In genomic region chr3:52218454-52218853, GRCh38 we compare ENCODE assay signal across 9 cellular contexts. TPM values are rescaled to one million over a fixed set of nuclear protein-coding genes. Genes with fewer than 3 reads are reported as not detected.
A peak's percentile ranks its signal among the peaks of the same experiment; 100 is the strongest.
DNase-seq lines count a peak whose midpoint lies in the region; ATAC-seq and TF ChIP-seq lines count a peak whose summit lies in the region.
"Had no signal": no experiment of that assay in that cellular context is flagged by ENCODE, and none has a peak within 500 bp of the region (broad histone marks: within the 10 kb centered on the region; RNA-seq: fewer than 3 reads in every experiment).

No MANE protein-coding gene starts in this region.

- H3K27ac Mint-ChIP-seq in activated CD4-positive, alpha-beta T cell treated with anti-CD3 and anti-CD28 coated beads, Interleukin-2, amount 10 ng/mL, durations not matched to agents 24 days and 14 days = peak overlapping the region; percentile 72
- H3K27ac Mint-ChIP-seq in activated CD8-positive, alpha-beta T cell treated with anti-CD3 and anti-CD28 coated beads for 36 hours = peak overlapping the region; percentile 77
- H3K27ac Mint-ChIP-seq in stimulated activated naive B cell treated with anti-CD40 and anti-IgM and Interleukin-4, amounts not matched to agents 10 μg/mL and 1 μg/mL and 100 μg/mL, for 72 hours = peak overlapping the region; percentile 31

- no peak overlapping the region for H3K4me3 ChIP-seq in gastroesophageal sphincter
- no peak overlapping the region for H3K4me3 ChIP-seq in lower leg skin (ENCODE audit: low read depth, poor library complexity, severe bottlenecking)
- no peak overlapping the region for H3K4me3 ChIP-seq in smooth muscle cell

- peaks cover 60% of the 10 kb centered on the region for H3K4me1 Mint-ChIP-seq in activated CD4-positive, alpha-beta T cell treated with anti-CD3 and anti-CD28 coated beads, Interleukin-2, amount 10 ng/mL, durations not matched to agents 24 days and 14 days
- H3K4me1 Mint-ChIP-seq in activated CD8-positive, alpha-beta T cell treated with anti-CD3 and anti-CD28 coated beads for 36 hours (ENCODE audit: low read depth) = peaks cover 65% of the 10 kb centered on the region
- H3K4me1 Mint-ChIP-seq in stimulated activated naive B cell treated with anti-CD40 and anti-IgM and Interleukin-4, amounts not matched to agents 10 μg/mL and 1 μg/mL and 100 μg/mL, for 72 hours = peaks cover 36 to 64% of the 10 kb centered on the region in 2 donors

- H3K36me3 ChIP-seq in gastroesophageal sphincter (peaks cover 0 to 23% of the 10 kb centered on the region in 2 donors), smooth muscle cell (ENCODE audit: low read depth) (no peaks in the 10 kb centered on the region)

- H3K4me1 ChIP-seq in gastroesophageal sphincter (peaks cover 0 to 58% (median 16%) of the 10 kb centered on the region in 3 donors), smooth muscle cell (ENCODE audit: low read depth) (no peaks in the 10 kb centered on the region)

- no peaks in the 10 kb centered on the region for H4K20me1 ChIP-seq in smooth muscle cell (ENCODE audit: low read depth)

- peak; percentile 70 for DNase-seq in activated CD4-positive, alpha-beta T cell treated with anti-CD3 and anti-CD28 coated beads, Interleukin-2, amount 10 ng/mL, durations not matched to agents 24 days and 14 days
- no peak for DNase-seq in activated CD4-positive, alpha-beta T cell treated with anti-CD3 and anti-CD28 coated beads, Interleukin-2, amount 50 U/mL, for 48 hours
- peak; percentile 76 for DNase-seq in activated CD8-positive, alpha-beta T cell treated with anti-CD3 and anti-CD28 coated beads for 36 hours
- no peak for DNase-seq in stimulated activated naive B cell treated with anti-CD40 and anti-IgM and Interleukin-4, amounts not matched to agents 10 μg/mL and 1 μg/mL and 100 μg/mL, for 72 hours
- DNase-seq in lower leg skin (ENCODE audit: low spot score in 2 of 2) (no peak), smooth muscle cell (lab: John Stamatoyannopoulos, UW; ENCODE audit: unreplicated experiment) (no peak), AG08395 (ENCODE audit: low spot score) (no peak)
- DNase-seq: NCI-H510A treated with DMSO at 0.1 percent for 48 hours had no signal

- no peaks in the 10 kb centered on the region for H3F3A ChIP-seq in smooth muscle cell (ENCODE audit: low read depth)

- CTCF ChIA-PET in activated CD8-positive, alpha-beta T cell treated with anti-CD3 and anti-CD28 coated beads for 36 hours (lab: Charles Lee) = interaction anchor here (1.4 to 11.9 kb wide), 7 partner anchors 9 to 120 kb away, joined by 3 to 223 read pairs (median 71); partner anchors contain the start of genes ALAS1, TWF2 and WDR82

- no CpG with 5 or more reads among the region's 12 CpGs for WGBS in gastroesophageal sphincter (ENCODE audit: low coverage in 1 of 2), 2 donors
- WGBS in lower leg skin, 2 donors = 78 to 87% methylated on average over 10 to 12 of the region's 12 CpGs
- 96% methylated on average over 7 of the region's 12 CpGs for WGBS in smooth muscle cell (ENCODE audit: low lambda C conversion rate)

- H3K79me2 ChIP-seq in smooth muscle cell (ENCODE audit: low read depth) = no peaks in the 10 kb centered on the region

- TF ChIP-seq POLR2A in gastroesophageal sphincter (IDR thresholded peaks at IDR 0.05) (no peak), lower leg skin (IDR thresholded peaks at IDR 0.05) (no peak)

- TF ChIP-seq EP300 in gastroesophageal sphincter (IDR thresholded peaks at IDR 0.05) = no peak

- H3K27me3 Mint-ChIP-seq in activated CD4-positive, alpha-beta T cell treated with anti-CD3 and anti-CD28 coated beads, Interleukin-2, amount 10 ng/mL, durations not matched to agents 24 days and 14 days = no peaks in the 10 kb centered on the region
- no peaks in the 10 kb centered on the region for H3K27me3 Mint-ChIP-seq in activated CD8-positive, alpha-beta T cell treated with anti-CD3 and anti-CD28 coated beads for 36 hours
- no peaks in the 10 kb centered on the region for H3K27me3 Mint-ChIP-seq in stimulated activated naive B cell treated with anti-CD40 and anti-IgM and Interleukin-4, amounts not matched to agents 10 μg/mL and 1 μg/mL and 100 μg/mL, for 72 hours

- ATAC-seq in activated CD8-positive, alpha-beta T cell treated with anti-CD3 and anti-CD28 coated beads for 36 hours = peak; percentile 60
- ATAC-seq in gastroesophageal sphincter = no peak
- ATAC-seq in stimulated activated naive B cell treated with anti-CD40 and anti-IgM and Interleukin-4, amounts not matched to agents 10 μg/mL and 1 μg/mL and 100 μg/mL, for 72 hours (replicated peaks) = no peak

- H2AFZ ChIP-seq in smooth muscle cell (ENCODE audit: low read depth) = no peak overlapping the region

- intact Hi-C loops in activated CD4-positive, alpha-beta T cell treated with anti-CD3 and anti-CD28 coated beads, Interleukin-2, amount 10 ng/mL, durations not matched to agents 24 days and 14 days (cut with micrococcal nuclease) = no loop called here
- intact Hi-C loops in activated CD8-positive, alpha-beta T cell treated with anti-CD3 and anti-CD28 coated beads for 36 hours (cut with micrococcal nuclease) = no loop called here
- intact Hi-C loops in lower leg skin (cut with DNase I; ENCODE audit: low total_unique reads) = no loop called here

- POLR2A ChIA-PET in activated CD8-positive, alpha-beta T cell treated with anti-CD3 and anti-CD28 coated beads for 36 hours (lab: Charles Lee) = interaction anchor here (0.9 to 33.3 kb wide), 3 partner anchors 14 to 59 kb away, joined by 4 to 949 read pairs (median 12); partner anchors contain the start of genes GLYCTK, PPM1M and WDR82

- H3K9ac ChIP-seq in smooth muscle cell (ENCODE audit: low read depth) = no peak overlapping the region

- H3K27ac ChIP-seq in gastroesophageal sphincter = peak overlapping the region in 3 of 4 donors; percentile 55 to 79 (median 63)
- H3K27ac ChIP-seq in smooth muscle cell (ENCODE audit: low read depth) = no peak overlapping the region

- H3K4me2 ChIP-seq in smooth muscle cell = no peak overlapping the region

- no peaks in the 10 kb centered on the region for H3K9me3 Mint-ChIP-seq in activated CD4-positive, alpha-beta T cell treated with anti-CD3 and anti-CD28 coated beads, Interleukin-2, amount 10 ng/mL, durations not matched to agents 24 days and 14 days
- H3K9me3 Mint-ChIP-seq in activated CD8-positive, alpha-beta T cell treated with anti-CD3 and anti-CD28 coated beads for 36 hours = no peaks in the 10 kb centered on the region
- no peaks in the 10 kb centered on the region for H3K9me3 Mint-ChIP-seq in stimulated activated naive B cell treated with anti-CD40 and anti-IgM and Interleukin-4, amounts not matched to agents 10 μg/mL and 1 μg/mL and 100 μg/mL, for 72 hours

- H3K4me3 Mint-ChIP-seq in activated CD4-positive, alpha-beta T cell treated with anti-CD3 and anti-CD28 coated beads, Interleukin-2, amount 10 ng/mL, durations not matched to agents 24 days and 14 days = peak overlapping the region; percentile 58
- peak overlapping the region; percentile 70 for H3K4me3 Mint-ChIP-seq in activated CD8-positive, alpha-beta T cell treated with anti-CD3 and anti-CD28 coated beads for 36 hours
- no peak overlapping the region for H3K4me3 Mint-ChIP-seq in stimulated activated naive B cell treated with anti-CD40 and anti-IgM and Interleukin-4, amounts not matched to agents 10 μg/mL and 1 μg/mL and 100 μg/mL, for 72 hours

- H3K27me3 ChIP-seq in gastroesophageal sphincter (no peaks in the 10 kb centered on the region), smooth muscle cell (ENCODE audit: low read depth) (no peaks in the 10 kb centered on the region)

- no peak for TF ChIP-seq CTCF in activated CD8-positive, alpha-beta T cell treated with anti-CD3 and anti-CD28 coated beads for 36 hours (IDR thresholded peaks at IDR 0.05)
- TF ChIP-seq CTCF in gastroesophageal sphincter (IDR thresholded peaks at IDR 0.05) (no peak), lower leg skin (IDR thresholded peaks at IDR 0.05) (no peak), smooth muscle cell (IDR thresholded peaks at IDR 0.05; ENCODE audit: borderline replicate concordance, insufficient read depth, poor library complexity, severe bottlenecking) (no peak)

- no peaks in the 10 kb centered on the region for H3K9me3 ChIP-seq in gastroesophageal sphincter
- no peaks in the 10 kb centered on the region for H3K9me3 ChIP-seq in smooth muscle cell (replicated peaks; ENCODE audit: low read depth)

- H3K36me3 Mint-ChIP-seq in activated CD4-positive, alpha-beta T cell treated with anti-CD3 and anti-CD28 coated beads, Interleukin-2, amount 10 ng/mL, durations not matched to agents 24 days and 14 days (ENCODE audit: low read depth) = peaks cover 30% of the 10 kb centered on the region
- peaks cover 21% of the 10 kb centered on the region for H3K36me3 Mint-ChIP-seq in activated CD8-positive, alpha-beta T cell treated with anti-CD3 and anti-CD28 coated beads for 36 hours (ENCODE audit: low read depth)
- peaks cover 45 to 58% of the 10 kb centered on the region in 2 donors for H3K36me3 Mint-ChIP-seq in stimulated activated naive B cell treated with anti-CD40 and anti-IgM and Interleukin-4, amounts not matched to agents 10 μg/mL and 1 μg/mL and 100 μg/mL, for 72 hours

RNA-seq across cellular contexts. Expression of gene TLR9, which starts 7.0 kb away (rescaled TPM):
- total RNA-seq in activated CD4-positive, alpha-beta T cell treated with anti-CD3 and anti-CD28 coated beads, Interleukin-2, amount 10 ng/mL, durations not matched to agents 24 days and 14 days = 0.17 and 0.42 TPM in 2 replicates
- total RNA-seq in activated CD8-positive, alpha-beta T cell treated with anti-CD3 and anti-CD28 coated beads for 36 hours = 1 to 10 TPM; 2.0 TPM
- total RNA-seq in gastroesophageal sphincter (not detected), lower leg skin (under 1 TPM in 2 of 4 donors, not detected in 2; 0.19 to 0.61 TPM), smooth muscle cell (0.09 TPM in 1 of 2 replicates, not detected in the other)
- polyA plus RNA-seq in smooth muscle cell = not detected in 2 replicates

RNA-seq across cellular contexts. Expression of gene ALAS1, which starts 20.5 kb away (rescaled TPM):
- 115 and 118 TPM in 2 replicates for total RNA-seq in activated CD4-positive, alpha-beta T cell treated with anti-CD3 and anti-CD28 coated beads, Interleukin-2, amount 10 ng/mL, durations not matched to agents 24 days and 14 days
- 10 to 100 TPM; 54.3 to 54.6 TPM for total RNA-seq in activated CD8-positive, alpha-beta T cell treated with anti-CD3 and anti-CD28 coated beads for 36 hours
- total RNA-seq in gastroesophageal sphincter (10 to 100 TPM; 30.0 to 50.8 (median 35.8) TPM), lower leg skin (10 to 100 TPM; 17.5 to 43.1 (median 32.2) TPM), smooth muscle cell (35.7 and 50.2 TPM in 2 replicates)
- 59.4 and 66.7 TPM in 2 replicates for polyA plus RNA-seq in smooth muscle cell

RNA-seq across cellular contexts. Expression of gene TWF2, which starts 20.5 kb away (rescaled TPM):
- 80.3 and 87.0 TPM in 2 replicates for total RNA-seq in activated CD4-positive, alpha-beta T cell treated with anti-CD3 and anti-CD28 coated beads, Interleukin-2, amount 10 ng/mL, durations not matched to agents 24 days and 14 days
- total RNA-seq in activated CD8-positive, alpha-beta T cell treated with anti-CD3 and anti-CD28 coated beads for 36 hours = 100 to 1,000 TPM; 137 TPM
- total RNA-seq in gastroesophageal sphincter = 10 to 100 TPM; 46.8 to 79.5 (median 69.2) TPM
- 10 to 100 TPM; 39.3 to 60.2 (median 52.0) TPM for total RNA-seq in lower leg skin
- total RNA-seq in smooth muscle cell = 71.8 and 80.9 TPM in 2 replicates
- 91.0 and 96.8 TPM in 2 replicates for polyA plus RNA-seq in smooth muscle cell

RNA-seq across cellular contexts. Expression of gene PPM1M, which starts 27.1 kb away (rescaled TPM):
- total RNA-seq in activated CD4-positive, alpha-beta T cell treated with anti-CD3 and anti-CD28 coated beads, Interleukin-2, amount 10 ng/mL, durations not matched to agents 24 days and 14 days = 48.3 and 49.2 TPM in 2 replicates
- total RNA-seq in activated CD8-positive, alpha-beta T cell treated with anti-CD3 and anti-CD28 coated beads for 36 hours = 100 to 1,000 TPM in 1 of 2 experiments, 10 to 100 TPM in 1; 94.3 to 100 TPM
- total RNA-seq in gastroesophageal sphincter = 10 to 100 TPM; 20.3 to 36.6 (median 29.9) TPM
- 10 to 100 TPM; 10.4 to 28.6 (median 14.0) TPM for total RNA-seq in lower leg skin
- 6.0 and 7.0 TPM in 2 replicates for total RNA-seq in smooth muscle cell
- 11.0 and 11.9 TPM in 2 replicates for polyA plus RNA-seq in smooth muscle cell

RNA-seq across cellular contexts. Expression of gene WDR82, which starts 60.0 kb away (rescaled TPM):
- total RNA-seq in activated CD4-positive, alpha-beta T cell treated with anti-CD3 and anti-CD28 coated beads, Interleukin-2, amount 10 ng/mL, durations not matched to agents 24 days and 14 days = 104 and 106 TPM in 2 replicates
- total RNA-seq in activated CD8-positive, alpha-beta T cell treated with anti-CD3 and anti-CD28 coated beads for 36 hours = 100 to 1,000 TPM; 103 to 105 TPM
- 10 to 100 TPM; 63.7 to 92.0 (median 86.7) TPM for total RNA-seq in gastroesophageal sphincter
- 10 to 100 TPM; 49.5 to 60.3 (median 56.3) TPM for total RNA-seq in lower leg skin
- total RNA-seq in smooth muscle cell = 48.3 and 48.6 TPM in 2 replicates
- polyA plus RNA-seq in smooth muscle cell = 26.1 and 28.6 TPM in 2 replicates

Comparison
In these comparisons a context has a peak if more than half of its experiments do, and no peak if none do; other contexts are left out.
1. DNase-seq: peak in activated CD4-positive, alpha-beta T cell treated with anti-CD3 and anti-CD28 coated beads, Interleukin-2, amount 10 ng/mL, durations not matched to agents 24 days and 14 days (single experiment) and activated CD8-positive, alpha-beta T cell treated with anti-CD3 and anti-CD28 coated beads for 36 hours (single experiment); none in activated CD4-positive, alpha-beta T cell treated with anti-CD3 and anti-CD28 coated beads, Interleukin-2, amount 50 U/mL, for 48 hours (0 of 2), stimulated activated naive B cell treated with anti-CD40 and anti-IgM and Interleukin-4, amounts not matched to agents 10 μg/mL and 1 μg/mL and 100 μg/mL, for 72 hours (single experiment), lower leg skin (0 of 2), smooth muscle cell (single experiment) and AG08395 (single experiment).
2. H3K4me3 Mint-ChIP-seq: peak in activated CD4-positive, alpha-beta T cell treated with anti-CD3 and anti-CD28 coated beads, Interleukin-2, amount 10 ng/mL, durations not matched to agents 24 days and 14 days (single experiment) and activated CD8-positive, alpha-beta T cell treated with anti-CD3 and anti-CD28 coated beads for 36 hours (single experiment); none in stimulated activated naive B cell treated with anti-CD40 and anti-IgM and Interleukin-4, amounts not matched to agents 10 μg/mL and 1 μg/mL and 100 μg/mL, for 72 hours (0 of 2).
3. Peak in every context shown above with its lines, with median percentiles within 50 percentile points of each other: H3K27ac Mint-ChIP-seq.